Comparison of ENCODE assay signal across 8 cellular contexts in the genomic region with DNA sequence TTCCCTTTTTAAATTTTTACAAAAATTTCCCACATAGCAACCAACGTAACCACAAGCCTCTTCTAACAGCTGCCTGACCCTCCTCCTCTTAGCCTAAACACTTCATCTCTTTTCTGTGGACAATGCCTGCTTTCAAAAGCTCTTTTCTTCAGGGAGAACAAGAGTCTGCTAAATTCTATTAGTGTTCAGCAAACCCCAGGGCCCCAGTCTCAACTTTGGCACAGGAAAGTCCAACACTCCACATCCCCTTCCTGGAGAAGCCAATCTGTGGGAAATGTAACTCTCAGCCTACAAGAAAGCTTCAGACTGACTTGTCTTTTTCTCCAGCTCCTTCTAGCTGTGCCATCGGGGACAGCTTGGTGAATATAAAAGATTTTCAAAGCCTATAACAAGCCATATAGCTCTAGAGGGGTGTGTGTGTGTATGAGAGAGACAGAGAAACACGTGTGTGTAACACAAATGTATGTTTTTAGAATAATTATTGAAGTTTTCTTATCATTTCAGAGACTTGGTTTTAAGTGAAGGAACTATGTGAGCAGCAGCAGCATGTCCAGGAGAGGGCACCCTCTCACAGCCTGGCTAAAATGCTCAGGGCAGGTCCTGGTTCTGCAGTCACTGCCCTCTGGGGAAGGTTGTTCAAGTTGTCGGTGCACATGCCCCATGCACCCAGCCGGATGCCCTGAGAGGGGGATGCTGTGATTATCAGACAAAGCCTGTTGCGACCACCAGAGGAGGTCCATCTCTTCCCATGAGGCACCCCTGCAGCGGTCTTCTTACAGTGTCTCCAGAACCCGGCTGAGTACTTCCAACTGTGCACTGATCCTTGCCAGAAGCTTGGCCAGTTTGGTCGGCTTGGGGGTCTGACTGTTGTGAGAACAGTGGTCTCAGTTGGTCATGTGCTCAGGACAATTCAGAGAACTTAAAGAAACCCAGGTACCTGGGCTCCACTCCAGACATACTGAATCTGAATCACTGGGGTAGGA. TPM values are rescaled to one million over a fixed set of nuclear protein-coding genes. Genes with fewer than 3 reads are reported as not detected.
A peak's percentile ranks its signal among the peaks of the same experiment; 100 is the strongest.
DNase-seq lines count a peak whose midpoint lies in the region; ATAC-seq and TF ChIP-seq lines count a peak whose summit lies in the region.

No MANE protein-coding gene starts in this region.

- CTCF ChIA-PET in AG04450 (lab: Charles Lee) = interaction anchor here (0.6 to 5.7 kb wide), 20 partner anchors 9 to 555 kb away, joined by 3 to 88 read pairs (median 4); partner anchors contain the start of gene NEK5

- intact Hi-C loops in ascending aorta (cut with DNase I) = loop anchor here (1.0 kb wide), 1 partner anchor 232 kb away; no protein-coding TSS in a partner anchor

- H3K36me3 ChIP-seq in ascending aorta (no peaks in the 10 kb centered on the region), hepatocyte (replicated peaks; ENCODE audit: insufficient read depth, low read depth) (no peaks in the 10 kb centered on the region), smooth muscle cell (ENCODE audit: low read depth) (no peaks in the 10 kb centered on the region)

- TF ChIP-seq CTCF in AG04450 (IDR thresholded peaks at IDR 0.05; ENCODE audit: low read depth, low read length) (peak; percentile 86), GM12865 (IDR thresholded peaks at IDR 0.05; ENCODE audit: insufficient read depth, low read depth, low read length, missing control alignments) (peak; percentile 74), ascending aorta (IDR thresholded peaks at IDR 0.05) (peak in 2 of 3 experiments; percentile 34 to 54), hepatocyte (IDR thresholded peaks at IDR 0.05; ENCODE audit: poor library complexity) (peak; percentile 77), smooth muscle cell (IDR thresholded peaks at IDR 0.05; ENCODE audit: borderline replicate concordance, insufficient read depth, poor library complexity, severe bottlenecking) (peak; percentile 54)

- no peaks in the 10 kb centered on the region for H3K9me3 ChIP-seq in AG04450 (ENCODE audit: control insufficient read depth, insufficient read depth, low read length)
- H3K9me3 ChIP-seq in ascending aorta = no peaks in the 10 kb centered on the region
- no peaks in the 10 kb centered on the region for H3K9me3 ChIP-seq in hepatocyte (ENCODE audit: low read depth)
- no peaks in the 10 kb centered on the region for H3K9me3 ChIP-seq in smooth muscle cell (replicated peaks; ENCODE audit: low read depth)

- ATAC-seq in HG03196 (IDR thresholded peaks at IDR 0.05; ENCODE audit: unreplicated experiment) (peak; percentile 55), HG02610 (IDR thresholded peaks at IDR 0.05; ENCODE audit: unreplicated experiment) (no peak)

- DNase-seq in AG04450 (ENCODE audit: low read depth, low spot score) (peak; percentile 7), GM12865 (ENCODE audit: low read depth) (peak; percentile 68), RPMI7951 (ENCODE audit: low read depth) (peak; percentile 29), ascending aorta (ENCODE audit: low spot score in 2 of 2) (no peak), hepatocyte (ENCODE audit: low spot score) (peak; percentile 68), smooth muscle cell (lab: John Stamatoyannopoulos, UW; ENCODE audit: unreplicated experiment) (no peak)

- no peaks in the 10 kb centered on the region for H3F3A ChIP-seq in smooth muscle cell (ENCODE audit: low read depth)

- no peak overlapping the region for H3K9ac ChIP-seq in smooth muscle cell (ENCODE audit: low read depth)

- POLR2A ChIA-PET in AG04450 (lab: Yijun Ruan, JAX) = no interaction called here

- H3K27me3 ChIP-seq in AG04450 (ENCODE audit: control insufficient read depth, insufficient read depth, low read length) (peaks cover 2% of the 10 kb centered on the region), ascending aorta (no peaks in the 10 kb centered on the region), hepatocyte (no peaks in the 10 kb centered on the region), smooth muscle cell (ENCODE audit: low read depth) (no peaks in the 10 kb centered on the region)

- no peaks in the 10 kb centered on the region for H4K20me1 ChIP-seq in hepatocyte (ENCODE audit: insufficient read depth, poor library complexity, severe bottlenecking)
- no peaks in the 10 kb centered on the region for H4K20me1 ChIP-seq in smooth muscle cell (ENCODE audit: low read depth)

- H2AFZ ChIP-seq in hepatocyte (no peak overlapping the region), smooth muscle cell (ENCODE audit: low read depth) (no peak overlapping the region)

- no peak overlapping the region for H3K4me3 ChIP-seq in AG04450 (ENCODE audit: low read depth, low read length)
- H3K4me3 ChIP-seq in GM12865 (ENCODE audit: low read depth, low read length) = no peak overlapping the region
- H3K4me3 ChIP-seq in ascending aorta = no peak overlapping the region
- H3K4me3 ChIP-seq in hepatocyte = no peak overlapping the region
- H3K4me3 ChIP-seq in smooth muscle cell = no peak overlapping the region

- no peak overlapping the region for H3K4me2 ChIP-seq in hepatocyte
- no peak overlapping the region for H3K4me2 ChIP-seq in smooth muscle cell

- 63% methylated on average over 9 of the region's 9 CpGs for WGBS in hepatocyte (ENCODE audit: low lambda C conversion rate, missing lambda C conversion rate)
- 64% methylated on average over 9 of the region's 9 CpGs for WGBS in smooth muscle cell (ENCODE audit: low lambda C conversion rate)

- no peaks in the 10 kb centered on the region for H3K4me1 ChIP-seq in ascending aorta
- peaks cover 10% of the 10 kb centered on the region for H3K4me1 ChIP-seq in hepatocyte (ENCODE audit: insufficient read depth)
- H3K4me1 ChIP-seq in smooth muscle cell (ENCODE audit: low read depth) = no peaks in the 10 kb centered on the region

- H3K9me2 ChIP-seq in hepatocyte (replicated peaks; ENCODE audit: insufficient read depth) = no peaks in the 10 kb centered on the region

- H3K27ac ChIP-seq in AG04450 (ENCODE audit: low read depth, low read length) = no peak overlapping the region
- H3K27ac ChIP-seq in ascending aorta = no peak overlapping the region
- no peak overlapping the region for H3K27ac ChIP-seq in hepatocyte
- no peak overlapping the region for H3K27ac ChIP-seq in smooth muscle cell (ENCODE audit: low read depth)

- H3K79me2 ChIP-seq in hepatocyte (no peaks in the 10 kb centered on the region), smooth muscle cell (ENCODE audit: low read depth) (no peaks in the 10 kb centered on the region)

RNA-seq across cellular contexts. Expression of gene CCDC70, which starts 34.4 kb away (rescaled TPM):
- polyA plus RNA-seq in AG04450 (2011; rRNA removed) = not detected in 2 replicates
- polyA minus RNA-seq in AG04450 (2011; rRNA and poly(A)+ RNA removed) = not detected in 2 replicates
- total RNA-seq in RPMI7951 (2014; rRNA removed; shearing (Covaris generic)) = not detected in 2 replicates
- not detected for total RNA-seq in ascending aorta
- total RNA-seq in hepatocyte = not detected in 2 replicates
- polyA plus RNA-seq in hepatocyte = 0.40 TPM in 1 of 2 replicates, not detected in the other
- total RNA-seq in smooth muscle cell = not detected in 2 replicates
- polyA plus RNA-seq in smooth muscle cell = not detected in 2 replicates

RNA-seq across cellular contexts. Expression of gene TMEM272, which starts 51.2 kb away (rescaled TPM):
- polyA plus RNA-seq in AG04450 (2011; rRNA removed) (not detected in 2 replicates), hepatocyte (0.19 and 0.23 TPM in 2 replicates), smooth muscle cell (0.22 and 0.26 TPM in 2 replicates)
- not detected in 2 replicates for polyA minus RNA-seq in AG04450 (2011; rRNA and poly(A)+ RNA removed)
- not detected in 2 replicates for total RNA-seq in RPMI7951 (2014; rRNA removed; shearing (Covaris generic))
- total RNA-seq in ascending aorta (not detected), hepatocyte (0.16 and 0.20 TPM in 2 replicates), smooth muscle cell (0.18 TPM in 2 replicates)

Comparison
In these comparisons a context has a peak if more than half of its experiments do, and no peak if none do; other contexts are left out.
1. DNase-seq: peak in AG04450 (single experiment), GM12865 (single experiment), RPMI7951 (single experiment) and hepatocyte (single experiment); none in ascending aorta (0 of 2) and smooth muscle cell (single experiment).
2. Peak in every context shown above with its lines, with median percentiles within 50 percentile points of each other: CTCF ChIP-seq.